ENCODE assay signal across 23 cellular contexts in genomic region chr9:134164879-134165278, GRCh38. TPM values are rescaled to one million over a fixed set of nuclear protein-coding genes. Genes with fewer than 3 reads are reported as not detected.
"Had no signal": no experiment of that assay in that cellular context is flagged by ENCODE, and none has a peak within 500 bp of the region (broad histone marks: within the 10 kb centered on the region; RNA-seq: fewer than 3 reads in every experiment).

No MANE protein-coding gene starts in this region.

- H3K4me3 Mint-ChIP-seq: naive thymus-derived CD4-positive, alpha-beta T cell; nephron progenitor cell had no signal

- H3K4me3 ChIP-seq: esophagus muscularis mucosa, gastrocnemius medialis, heart right ventricle, prostate gland, skin epidermis, stomach, uterus had no signal

- ATAC-seq: gastrocnemius medialis; heart right ventricle; left lobe of liver; naive thymus-derived CD4-positive, alpha-beta T cell; sciatic nerve had no signal

- H3K79me2 ChIP-seq: parathyroid adenoma had no signal

- H3K9ac ChIP-seq: parathyroid adenoma had no signal

- H3K27ac Mint-ChIP-seq: naive thymus-derived CD4-positive, alpha-beta T cell; nephron progenitor cell had no signal

- H3K4me1 ChIP-seq: parathyroid adenoma, prostate gland, uterus had no signal

- H3K36me3 ChIP-seq: gastrocnemius medialis, prostate gland, uterus had no signal

- DNase-seq: hypothalamus; nephron progenitor cell; stimulated activated naive CD4-positive, alpha-beta T cell; stomach; substantia nigra had no signal

- H3K27ac ChIP-seq: epithelial cell of prostate, esophagus muscularis mucosa, gastrocnemius medialis, heart right ventricle, parathyroid adenoma, prostate gland, skin epidermis, stomach, uterus had no signal

- H3K27me3 Mint-ChIP-seq: naive thymus-derived CD4-positive, alpha-beta T cell had no signal

- H3K9me3 ChIP-seq: gastrocnemius medialis, prostate gland, uterus had no signal

- H3K27me3 ChIP-seq: esophagus muscularis mucosa, gastrocnemius medialis, heart right ventricle, stomach, uterus had no signal

RNA-seq across cellular contexts. Expression of gene RNU6ATAC, which starts 0.5 kb away (rescaled TPM):
- total RNA-seq: fibroblast of villous mesenchyme, gastrocnemius medialis, lower leg skin, mononuclear cell, omental fat pad, prostate gland, renal cortical epithelial cell, stomach had no signal
- polyA plus RNA-seq: heart right ventricle; mammary epithelial cell; naive thymus-derived CD4-positive, alpha-beta T cell; stomach; thymus had no signal
